In the genomic region with DNA sequence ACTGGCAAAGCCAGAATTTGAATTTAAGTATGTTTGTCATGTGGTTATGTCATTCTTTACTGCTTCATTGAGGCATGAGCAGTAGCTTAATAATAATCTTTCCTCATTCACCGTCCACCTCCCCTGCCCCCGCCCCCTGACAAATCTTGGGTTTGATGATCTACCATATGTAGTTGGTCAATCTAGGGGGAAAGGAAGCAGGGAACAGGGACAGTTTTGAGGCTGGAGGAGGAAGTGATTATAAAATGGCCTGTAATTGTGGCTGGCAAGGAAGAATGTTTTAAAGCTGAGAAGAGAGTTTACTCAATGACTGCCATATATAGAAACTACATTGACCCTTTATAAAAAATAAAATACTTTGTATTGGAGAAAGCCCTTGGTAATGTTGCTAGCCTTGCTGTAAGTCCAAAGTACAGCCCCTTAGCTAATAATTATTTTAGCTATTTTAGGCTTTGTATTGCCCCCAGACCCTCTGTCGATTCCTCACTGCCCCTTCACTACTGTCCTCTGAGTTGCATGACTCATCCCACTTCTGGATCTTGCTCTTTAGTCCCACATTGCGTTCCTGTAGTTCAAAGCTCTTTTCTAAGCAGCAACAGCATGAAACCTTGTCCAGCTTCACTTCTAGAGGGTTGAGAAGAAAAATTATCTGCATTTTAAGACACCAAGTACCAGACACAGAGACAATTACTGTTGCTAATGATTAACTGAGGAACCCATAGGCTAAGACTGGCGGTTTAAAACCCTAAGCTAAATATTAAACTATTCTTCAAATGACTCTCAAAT, we compare ENCODE assay signal across 10 cellular contexts. TPM values are rescaled to one million over a fixed set of nuclear protein-coding genes. Genes with fewer than 3 reads are reported as not detected.
DNase-seq lines count a peak whose midpoint lies in the region; ATAC-seq and TF ChIP-seq lines count a peak whose summit lies in the region.
"Had no signal": no experiment of that assay in that cellular context is flagged by ENCODE, and none has a peak within 500 bp of the region (broad histone marks: within the 10 kb centered on the region; RNA-seq: fewer than 3 reads in every experiment).

No MANE protein-coding gene starts in this region.

- no peaks in the 10 kb centered on the region for H4K20me1 ChIP-seq in SU-DHL-6 (ENCODE audit: low read depth, low read length)

- H3K27me3 ChIP-seq in CD4-positive, CD25-positive, alpha-beta regulatory T cell (ENCODE audit: control insufficient read depth, insufficient read depth, low read length), result no peaks in the 10 kb centered on the region
- no peaks in the 10 kb centered on the region for H3K27me3 ChIP-seq in SU-DHL-6 (ENCODE audit: low read length)

- intact Hi-C loops in left colon (cut with DNase I, micrococcal nuclease), result no loop called here

- H3K4me3 Mint-ChIP-seq in CD4-positive, CD25-positive, alpha-beta regulatory T cell, result peak overlapping the region in 2 of 4 donors; percentile 8 to 39
- H3K4me3 Mint-ChIP-seq in stimulated activated naive CD8-positive, alpha-beta T cell treated with anti-CD3 and anti-CD28 coated beads, Interleukin-15, amount 100 ng/mL, for 72 hours, result no peak overlapping the region

- H2AFZ ChIP-seq in SU-DHL-6 (ENCODE audit: low read depth, low read length, severe bottlenecking), result no peak overlapping the region

- H3K9ac ChIP-seq in SU-DHL-6 (ENCODE audit: low read length), result no peak overlapping the region

- peak overlapping the region; percentile 93 for H3K4me2 ChIP-seq in SU-DHL-6 (ENCODE audit: low read depth, low read length, poor library complexity, severe bottlenecking)

- H3K4me1 ChIP-seq in CD4-positive, CD25-positive, alpha-beta regulatory T cell (ENCODE audit: control insufficient read depth, insufficient read depth, low read length, poor library complexity, severe bottlenecking), result peaks cover 64% of the 10 kb centered on the region

- H3K27ac Mint-ChIP-seq in CD4-positive, CD25-positive, alpha-beta regulatory T cell, result peak overlapping the region; percentile 47 to 90 (median 68)
- peak overlapping the region in 1 of 2 donors; percentile 51 for H3K27ac Mint-ChIP-seq in stimulated activated naive CD8-positive, alpha-beta T cell treated with anti-CD3 and anti-CD28 coated beads, Interleukin-15, amount 100 ng/mL, for 72 hours
- H3K27ac Mint-ChIP-seq in activated naive CD4-positive, alpha-beta T cell treated with anti-CD3 and anti-CD28 coated beads, Interleukin-2, amount 50 U/mL, for 72 hours, result no peak overlapping the region

- no peak overlapping the region for H3K4me3 ChIP-seq in CD4-positive, CD25-positive, alpha-beta regulatory T cell (ENCODE audit: low read depth, low read length)
- no peak overlapping the region for H3K4me3 ChIP-seq in SU-DHL-6 (ENCODE audit: insufficient read depth, low read length, poor library complexity, severe bottlenecking)

- H3K4me1 Mint-ChIP-seq in CD4-positive, CD25-positive, alpha-beta regulatory T cell, result peaks cover 38 to 98% (median 78%) of the 10 kb centered on the region in 4 donors
- peaks cover 98% of the 10 kb centered on the region for H3K4me1 Mint-ChIP-seq in stimulated activated naive CD8-positive, alpha-beta T cell treated with anti-CD3 and anti-CD28 coated beads, Interleukin-15, amount 100 ng/mL, for 72 hours

- no peaks in the 10 kb centered on the region for H3K9me3 ChIP-seq in CD4-positive, CD25-positive, alpha-beta regulatory T cell (ENCODE audit: control insufficient read depth in 2 of 2, low read length in 2 of 2)
- no peaks in the 10 kb centered on the region for H3K9me3 ChIP-seq in SU-DHL-6 (ENCODE audit: insufficient read depth, low read length)

- H3K36me3 ChIP-seq in CD4-positive, CD25-positive, alpha-beta regulatory T cell (ENCODE audit: control insufficient read depth, insufficient read depth, low read length), result peaks cover 38% of the 10 kb centered on the region
- H3K36me3 ChIP-seq in SU-DHL-6 (ENCODE audit: low read length), result peaks cover 29% of the 10 kb centered on the region

- peak overlapping the region; percentile 21 for H3K27ac ChIP-seq in CD4-positive, CD25-positive, alpha-beta regulatory T cell (ENCODE audit: insufficient read depth, low read length, poor library complexity, severe bottlenecking)
- peak overlapping the region; percentile 100 for H3K27ac ChIP-seq in SU-DHL-6 (ENCODE audit: low read depth, low read length)

- no peak for TF ChIP-seq CTCF in SU-DHL-6 (IDR thresholded peaks at IDR 0.05; ENCODE audit: insufficient read depth, low read length, poor library complexity, severe bottlenecking)

- H3K9me3 Mint-ChIP-seq in CD4-positive, CD25-positive, alpha-beta regulatory T cell, result peaks cover 0 to 2% (median 0%) of the 10 kb centered on the region in 7 donors
- H3K9me3 Mint-ChIP-seq in stimulated activated naive CD8-positive, alpha-beta T cell treated with anti-CD3 and anti-CD28 coated beads, Interleukin-15, amount 100 ng/mL, for 72 hours, result peaks cover 0 to 4% of the 10 kb centered on the region in 2 donors
- no peaks in the 10 kb centered on the region for H3K9me3 Mint-ChIP-seq in activated naive CD4-positive, alpha-beta T cell treated with anti-CD3 and anti-CD28 coated beads, Interleukin-2, amount 50 U/mL, for 72 hours

- H3K79me2 ChIP-seq in SU-DHL-6 (ENCODE audit: insufficient read depth, low read length), result peaks cover 58% of the 10 kb centered on the region

- H3K36me3 Mint-ChIP-seq in CD4-positive, CD25-positive, alpha-beta regulatory T cell, result peaks cover 48% of the 10 kb centered on the region
- peaks cover 23 to 55% of the 10 kb centered on the region in 2 donors for H3K36me3 Mint-ChIP-seq in activated naive CD4-positive, alpha-beta T cell treated with anti-CD3 and anti-CD28 coated beads, Interleukin-2, amount 50 U/mL, for 72 hours

- ATAC-seq in CD4-positive, CD25-positive, alpha-beta regulatory T cell (ENCODE audit: low read depth in 2 of 2), result no peak
- ATAC-seq in GM21447 (IDR thresholded peaks at IDR 0.05; ENCODE audit: unreplicated experiment) (peak; percentile 48), left colon (peak; percentile 79), GM21576 (IDR thresholded peaks at IDR 0.05; ENCODE audit: unreplicated experiment) (no peak)
- no peak for ATAC-seq in stimulated activated naive CD8-positive, alpha-beta T cell treated with anti-CD3 and anti-CD28 coated beads, Interleukin-15, amount 100 ng/mL, for 72 hours
- no peak for ATAC-seq in activated naive CD4-positive, alpha-beta T cell treated with anti-CD3 and anti-CD28 coated beads, Interleukin-2, amount 50 U/mL, for 72 hours

- DNase-seq in CD4-positive, CD25-positive, alpha-beta regulatory T cell, result no peak
- DNase-seq in left colon, result peak in 1 of 2 donors; percentile 41
- DNase-seq in stimulated activated naive CD8-positive, alpha-beta T cell treated with anti-CD3 and anti-CD28 coated beads, Interleukin-15, amount 100 ng/mL, for 72 hours, result no peak
- no peak for DNase-seq in activated naive CD4-positive, alpha-beta T cell treated with anti-CD3 and anti-CD28 coated beads, Interleukin-2, amount 50 U/mL, for 72 hours (ENCODE audit: low spot score in 2 of 2)
- no peak for DNase-seq in activated naive CD4-positive, alpha-beta T cell treated with anti-CD3 and anti-CD28 coated beads, Interleukin-2, amount 50 U/mL, for 16 hours
- DNase-seq: activated naive CD4-positive, alpha-beta T cell treated with Interleukin-2 at 50 U/mL for 16 hours; NCI-H2107 had no signal

- peaks cover 93% of the 10 kb centered on the region for H3F3A ChIP-seq in SU-DHL-6 (ENCODE audit: insufficient read depth)

- H3K9me2 ChIP-seq in SU-DHL-6 (replicated peaks; ENCODE audit: insufficient read depth, low read length), result no peaks in the 10 kb centered on the region

- H3K27me3 Mint-ChIP-seq in CD4-positive, CD25-positive, alpha-beta regulatory T cell, result no peaks in the 10 kb centered on the region
- H3K27me3 Mint-ChIP-seq in stimulated activated naive CD8-positive, alpha-beta T cell treated with anti-CD3 and anti-CD28 coated beads, Interleukin-15, amount 100 ng/mL, for 72 hours, result no peaks in the 10 kb centered on the region

RNA-seq across cellular contexts. Expression of gene PELI1, which starts 38.4 kb away (rescaled TPM):
- 405 TPM for total RNA-seq in CD4-positive, CD25-positive, alpha-beta regulatory T cell
- polyA plus RNA-seq in CD4-positive, CD25-positive, alpha-beta regulatory T cell, result 10 to 100 TPM; 32.9 to 39.8 (median 33.8) TPM
- 10 to 100 TPM; 49.2 to 51.8 TPM for total RNA-seq in left colon
- total RNA-seq in activated naive CD4-positive, alpha-beta T cell treated with anti-CD3 and anti-CD28 coated beads, Interleukin-2, amount 50 U/mL, for 72 hours, result 10 to 100 TPM; 32.7 to 38.7 TPM

Comparison
In these comparisons a context has a peak if more than half of its experiments do, and no peak if none do; other contexts are left out.
1. ATAC-seq: peak in GM21447 (single experiment) and left colon (single experiment); none in CD4-positive, CD25-positive, alpha-beta regulatory T cell (0 of 2), stimulated activated naive CD8-positive, alpha-beta T cell treated with anti-CD3 and anti-CD28 coated beads, Interleukin-15, amount 100 ng/mL, for 72 hours (single experiment), activated naive CD4-positive, alpha-beta T cell treated with anti-CD3 and anti-CD28 coated beads, Interleukin-2, amount 50 U/mL, for 72 hours (0 of 2) and GM21576 (single experiment).
2. H3K27ac Mint-ChIP-seq: peak in CD4-positive, CD25-positive, alpha-beta regulatory T cell (3 of 3); none in activated naive CD4-positive, alpha-beta T cell treated with anti-CD3 and anti-CD28 coated beads, Interleukin-2, amount 50 U/mL, for 72 hours (0 of 2).